ENCODE assay signal across 17 cellular contexts in genomic region chr3:65177879-65178484, GRCh38.
DNase-seq lines count a peak whose midpoint lies in the region; ATAC-seq and TF ChIP-seq lines count a peak whose summit lies in the region.
"Had no signal": no experiment of that assay in that cellular context is flagged by ENCODE, and none has a peak within 500 bp of the region (broad histone marks: within the 10 kb centered on the region; RNA-seq: fewer than 3 reads in every experiment).

No MANE protein-coding gene starts in this region.

- POLR2A ChIA-PET in naive thymus-derived CD8-positive, alpha-beta T cell (lab: Charles Lee): interaction anchor here (1.2 kb wide), 1 partner anchor 1782 kb away, joined by 5 read pairs; no protein-coding TSS in a partner anchor

- H3K4me1 Mint-ChIP-seq in naive thymus-derived CD8-positive, alpha-beta T cell: no peaks in the 10 kb centered on the region
- H3K4me1 Mint-ChIP-seq: activated naive CD8-positive, alpha-beta T cell treated with anti-CD3 and anti-CD28 coated beads for 36 hours had no signal

- H3K9me3 Mint-ChIP-seq in naive thymus-derived CD8-positive, alpha-beta T cell: peaks cover 0 to 28% (median 2%) of the 10 kb centered on the region in 9 donors
- H3K9me3 Mint-ChIP-seq: activated naive CD8-positive, alpha-beta T cell treated with anti-CD3 and anti-CD28 coated beads for 36 hours had no signal

- DNase-seq in COLO829 (ENCODE audit: low spot score): peak; percentile 38
- DNase-seq in M059J (ENCODE audit: low read depth): peak; percentile 14
- DNase-seq in cardiac fibroblast (ENCODE audit: low read depth in 2 of 2): peak; percentile 32 to 60
- DNase-seq in myocyte (ENCODE audit: low read depth): peak; percentile 65
- no peak for DNase-seq in NCI-H510A treated with DMSO at 0.1 percent for 48 hours (lab: John Stamatoyannopoulos, UW)
- DNase-seq in stimulated activated CD8-positive, alpha-beta memory T cell treated with anti-CD3 and anti-CD28 coated beads, Interleukin-4, amount 100 ng/mL, for 48 hours: no peak
- DNase-seq in naive thymus-derived CD8-positive, alpha-beta T cell: no peak
- DNase-seq: activated naive CD8-positive, alpha-beta T cell treated with anti-CD3 and anti-CD28 coated beads for 36 hours; activated T-cell treated with anti-CD3 and anti-CD28 coated beads, Interleukin-2, amount 50 U/mL, for 72 hours; C1 segment of cervical spinal cord; caudate nucleus; effector CD8-positive, alpha-beta T cell; midbrain; NCI-H526; PC-3 had no signal

- no peak overlapping the region for H3K4me3 ChIP-seq in cardiac fibroblast (replicated peaks in 1 of 2; ENCODE audit: low read depth in 2 of 2, low read length in 2 of 2)
- H3K4me3 ChIP-seq: SJCRH30 had no signal

- H3K4me3 Mint-ChIP-seq in naive thymus-derived CD8-positive, alpha-beta T cell: no peak overlapping the region
- H3K4me3 Mint-ChIP-seq: activated naive CD8-positive, alpha-beta T cell treated with anti-CD3 and anti-CD28 coated beads for 36 hours; activated T-cell treated with anti-CD3 and anti-CD28 coated beads, Interleukin-2, amount 50 U/mL, for 72 hours had no signal

- ATAC-seq in GM18520 (IDR thresholded peaks at IDR 0.05; ENCODE audit: unreplicated experiment): no peak
- no peak for ATAC-seq in naive thymus-derived CD8-positive, alpha-beta T cell
- ATAC-seq: activated T-cell treated with anti-CD3 and anti-CD28 coated beads, Interleukin-2, amount 50 U/mL, for 72 hours; PC-3 had no signal

- H3K27me3 Mint-ChIP-seq in naive thymus-derived CD8-positive, alpha-beta T cell: peaks cover 0 to 4% (median 0%) of the 10 kb centered on the region in 5 donors
- H3K27me3 Mint-ChIP-seq: activated naive CD8-positive, alpha-beta T cell treated with anti-CD3 and anti-CD28 coated beads for 36 hours had no signal

- H3K36me3 Mint-ChIP-seq in naive thymus-derived CD8-positive, alpha-beta T cell: no peaks in the 10 kb centered on the region

- no peak for TF ChIP-seq CTCF in cardiac fibroblast (IDR thresholded peaks at IDR 0.05; ENCODE audit: low read depth, low read length)

- H3K27ac Mint-ChIP-seq in naive thymus-derived CD8-positive, alpha-beta T cell: no peak overlapping the region
- H3K27ac Mint-ChIP-seq: activated naive CD8-positive, alpha-beta T cell treated with anti-CD3 and anti-CD28 coated beads for 36 hours; activated T-cell treated with anti-CD3 and anti-CD28 coated beads, Interleukin-2, amount 50 U/mL, for 72 hours had no signal

Comparison
In these comparisons a context has a peak if more than half of its experiments do, and no peak if none do; other contexts are left out.
1. DNase-seq: peak in COLO829 (single experiment), M059J (single experiment), cardiac fibroblast (2 of 2) and myocyte (single experiment); none in NCI-H510A treated with DMSO at 0.1 percent for 48 hours (single experiment), stimulated activated CD8-positive, alpha-beta memory T cell treated with anti-CD3 and anti-CD28 coated beads, Interleukin-4, amount 100 ng/mL, for 48 hours (single experiment) and naive thymus-derived CD8-positive, alpha-beta T cell (0 of 10).